ENCODE assay signal across 16 cellular contexts in the genomic region with DNA sequence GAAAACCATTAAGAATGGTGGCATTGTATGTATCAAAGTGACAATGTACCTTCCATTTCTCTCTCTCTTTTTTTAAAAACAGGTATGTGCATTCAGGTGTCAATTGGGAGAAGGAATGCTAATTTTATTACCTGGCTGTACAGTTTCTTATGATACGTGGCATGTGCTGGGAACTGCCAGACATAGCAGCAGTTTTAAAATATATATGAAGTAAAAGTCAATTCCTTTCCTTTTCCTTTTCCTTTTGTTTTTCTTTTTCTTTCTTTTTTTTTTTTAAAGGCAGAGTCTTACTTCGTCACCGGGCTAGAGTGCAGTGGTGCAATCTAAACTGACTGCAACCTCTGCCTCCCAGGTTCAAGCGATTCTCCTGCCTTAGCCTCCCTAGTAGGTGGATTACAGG. TPM values are rescaled to one million over a fixed set of nuclear protein-coding genes. Genes with fewer than 3 reads are reported as not detected.
DNase-seq lines count a peak whose midpoint lies in the region; ATAC-seq and TF ChIP-seq lines count a peak whose summit lies in the region.
"Had no signal": no experiment of that assay in that cellular context is flagged by ENCODE, and none has a peak within 500 bp of the region (broad histone marks: within the 10 kb centered on the region; RNA-seq: fewer than 3 reads in every experiment).

No MANE protein-coding gene starts in this region.

- 73 to 91% (median 77%) methylated on average over 4 of the region's 4 CpGs for WGBS in heart left ventricle, 4 donors
- WGBS in transverse colon (ENCODE audit: low coverage in 1 of 2), 2 donors, result 72 to 80% methylated on average over 1 to 4 of the region's 4 CpGs

- POLR2A ChIA-PET in naive thymus-derived CD4-positive, alpha-beta T cell (lab: Charles Lee), result no interaction called here

- H3K4me3 Mint-ChIP-seq in chondrocyte (ENCODE audit: unreplicated experiment), result no peak overlapping the region
- peak overlapping the region in 3 of 10 donors; percentile 1 to 15 (median 15) for H3K4me3 Mint-ChIP-seq in naive thymus-derived CD4-positive, alpha-beta T cell

- intact Hi-C loops in heart left ventricle (cut with DNase I), result loop anchor here in 1 of 10 donors (10.0 kb wide), 1 partner anchor 50 kb away; no protein-coding TSS in a partner anchor
- intact Hi-C loops in left cardiac atrium (cut with DNase I), result no loop called here
- intact Hi-C loops in naive thymus-derived CD4-positive, alpha-beta T cell (cut with micrococcal nuclease), result no loop called here
- intact Hi-C loops in transverse colon (cut with DNase I; ENCODE audit: low total_unique reads), result loop anchor here (10.0 kb wide), 1 partner anchor 60 kb away; no protein-coding TSS in a partner anchor

- H3K36me3 ChIP-seq in heart left ventricle (peaks cover 0 to 19% (median 4%) of the 10 kb centered on the region in 9 donors), transverse colon (no peaks in the 10 kb centered on the region)
- H3K36me3 ChIP-seq in naive thymus-derived CD4-positive, alpha-beta T cell (ENCODE audit: control insufficient read depth in 2 of 3, insufficient read depth in 3 of 3, low read length in 3 of 3), result peaks cover 0 to 9% (median 0%) of the 10 kb centered on the region in 3 experiments

- no peaks in the 10 kb centered on the region for H3K36me3 Mint-ChIP-seq in chondrocyte (ENCODE audit: low read depth)
- peaks cover 0 to 4% (median 4%) of the 10 kb centered on the region in 5 donors for H3K36me3 Mint-ChIP-seq in naive thymus-derived CD4-positive, alpha-beta T cell
- H3K36me3 Mint-ChIP-seq: activated naive CD4-positive, alpha-beta T cell treated with anti-CD3 and anti-CD28 coated beads, Interleukin-2, amount 50 U/mL, for 72 hours had no signal

- H3K4me1 ChIP-seq in heart left ventricle (peaks cover 0 to 63% (median 38%) of the 10 kb centered on the region in 12 donors), transverse colon (peaks cover 13 to 46% (median 31%) of the 10 kb centered on the region in 4 donors)
- peaks cover 4 to 18% of the 10 kb centered on the region in 2 donors for H3K4me1 ChIP-seq in naive thymus-derived CD4-positive, alpha-beta T cell (ENCODE audit: control insufficient read depth in 2 of 2, insufficient read depth in 2 of 2, low read length in 2 of 2)

- no peak for TF ChIP-seq EP300 in transverse colon (IDR thresholded peaks at IDR 0.05; ENCODE audit: low read depth)

- CTCF ChIA-PET in naive thymus-derived CD4-positive, alpha-beta T cell (lab: Charles Lee), result no interaction called here

- TF ChIP-seq CTCF in heart left ventricle (IDR thresholded peaks at IDR 0.05) (no peak), chondrocyte (IDR thresholded peaks at IDR 0.05) (no peak), transverse colon (IDR thresholded peaks at IDR 0.05) (no peak)

- H3K27ac ChIP-seq in heart left ventricle (peak overlapping the region in 8 of 12 donors; percentile 6 to 93 (median 88)), transverse colon (peak overlapping the region; percentile 88 to 94 (median 88))
- H3K27ac ChIP-seq in naive thymus-derived CD4-positive, alpha-beta T cell (ENCODE audit: low read depth, low read length), result no peak overlapping the region

- DNase-seq in heart left ventricle (no peak), left cardiac atrium (no peak), chondrocyte (ENCODE audit: low spot score) (no peak), transverse colon (no peak), erythroblast (lab: John Stamatoyannopoulos, UW) (no peak), NCI-H1930 (lab: John Stamatoyannopoulos, UW) (no peak), COLO829 (ENCODE audit: low spot score) (no peak)
- DNase-seq in naive thymus-derived CD4-positive, alpha-beta T cell, result no peak
- DNase-seq: activated CD4-positive, CD25-positive, alpha-beta regulatory T cell treated with anti-CD3 and anti-CD28 coated beads, Interleukin-2, amount 50 U/mL, for 72 hours; activated T-cell treated with anti-CD3 and anti-CD28 coated beads for 4 hours; caudate nucleus; COR-L47; NCI-H1092 treated with DMSO at 0.1 percent for 48 hours; retina; stimulated activated CD4-positive, alpha-beta T cell treated with anti-CD3 and anti-CD28 coated beads, Interleukin-4, amount 100 ng/mL, for 24 hours had no signal

- H3K27me3 ChIP-seq in heart left ventricle (no peaks in the 10 kb centered on the region), transverse colon (no peaks in the 10 kb centered on the region)
- H3K27me3 ChIP-seq in naive thymus-derived CD4-positive, alpha-beta T cell (ENCODE audit: control insufficient read depth in 2 of 2, insufficient read depth in 2 of 2, low read length in 2 of 2), result no peaks in the 10 kb centered on the region

- no peak overlapping the region for H3K4me3 ChIP-seq in heart left ventricle
- H3K4me3 ChIP-seq in naive thymus-derived CD4-positive, alpha-beta T cell (ENCODE audit: low read length), result no peak overlapping the region
- no peak overlapping the region for H3K4me3 ChIP-seq in transverse colon

- H3K9me3 Mint-ChIP-seq in chondrocyte (ENCODE audit: low read depth), result no peaks in the 10 kb centered on the region
- no peaks in the 10 kb centered on the region for H3K9me3 Mint-ChIP-seq in naive thymus-derived CD4-positive, alpha-beta T cell
- H3K9me3 Mint-ChIP-seq: activated naive CD4-positive, alpha-beta T cell treated with anti-CD3 and anti-CD28 coated beads, Interleukin-2, amount 50 U/mL, for 72 hours had no signal

- peak overlapping the region; percentile 98 for H3K27ac Mint-ChIP-seq in chondrocyte (ENCODE audit: unreplicated experiment)
- peak overlapping the region in 6 of 9 donors; percentile 6 to 75 (median 42) for H3K27ac Mint-ChIP-seq in naive thymus-derived CD4-positive, alpha-beta T cell

- TF ChIP-seq POLR2A in heart left ventricle (IDR thresholded peaks at IDR 0.05) (no peak), transverse colon (IDR thresholded peaks at IDR 0.05) (no peak), erythroblast (IDR thresholded peaks at IDR 0.05; ENCODE audit: low read length) (no peak)

- H3K27me3 Mint-ChIP-seq in chondrocyte (ENCODE audit: low read depth), result no peaks in the 10 kb centered on the region
- no peaks in the 10 kb centered on the region for H3K27me3 Mint-ChIP-seq in naive thymus-derived CD4-positive, alpha-beta T cell

- ATAC-seq in heart left ventricle (no peak), left cardiac atrium (no peak)
- ATAC-seq in naive thymus-derived CD4-positive, alpha-beta T cell, result no peak
- ATAC-seq: activated naive CD4-positive, alpha-beta T cell treated with anti-CD3 and anti-CD28 coated beads, Interleukin-2, amount 50 U/mL, for 72 hours had no signal

- in situ Hi-C loops in transverse colon (cut with MboI; ENCODE audit: low pct_ligation_motif_present in 1 of 4, low pct_unique_long_range_greater_than_20kb in 1 of 4, low sequenced_read_pairs in 3 of 4), result no loop called here

- H3K4me1 Mint-ChIP-seq in chondrocyte (ENCODE audit: low read depth), result peaks cover 52% of the 10 kb centered on the region
- H3K4me1 Mint-ChIP-seq in naive thymus-derived CD4-positive, alpha-beta T cell, result peaks cover 44 to 78% (median 68%) of the 10 kb centered on the region in 7 donors

- H3K9me3 ChIP-seq in heart left ventricle (no peaks in the 10 kb centered on the region), transverse colon (no peaks in the 10 kb centered on the region)
- H3K9me3 ChIP-seq in naive thymus-derived CD4-positive, alpha-beta T cell (ENCODE audit: control insufficient read depth in 2 of 3, low read length in 3 of 3), result no peaks in the 10 kb centered on the region

RNA-seq across cellular contexts. Expression of a gene that starts 37.0 kb away (rescaled TPM):
- total RNA-seq in heart left ventricle (10 to 100 TPM; 18.3 to 41.5 (median 31.3) TPM), left cardiac atrium (10 to 100 TPM; 27.8 to 36.5 TPM), chondrocyte (38.4 to 49.7 TPM (median 39.4 TPM) in 3 replicates), transverse colon (10 to 100 TPM; 28.4 to 81.9 (median 42.6) TPM)
- 10 to 100 TPM; 11.0 to 20.2 TPM for polyA plus RNA-seq in heart left ventricle
- 10 to 100 TPM; 72.1 to 92.1 (median 82.9) TPM for total RNA-seq in naive thymus-derived CD4-positive, alpha-beta T cell
- polyA plus RNA-seq in naive thymus-derived CD4-positive, alpha-beta T cell, result 10 to 100 TPM; 10.1 to 46.7 TPM
